In genomic region chr2:191114403-191114886, GRCh38 we compare ENCODE assay signal across 10 cellular contexts. TPM values are rescaled to one million over a fixed set of nuclear protein-coding genes. Genes with fewer than 3 reads are reported as not detected.
DNase-seq lines count a peak whose midpoint lies in the region; ATAC-seq and TF ChIP-seq lines count a peak whose summit lies in the region.
"Had no signal": no experiment of that assay in that cellular context is flagged by ENCODE, and none has a peak within 500 bp of the region (broad histone marks: within the 10 kb centered on the region; RNA-seq: fewer than 3 reads in every experiment).

No MANE protein-coding gene starts in this region.

- peak; percentile 13 for DNase-seq in stimulated activated CD4-positive, alpha-beta T cell treated with anti-CD3 and anti-CD28 coated beads, Interleukin-12 subunit alpha, Interleukin-12 subunit beta, amount 100 ng/mL, for 4 hours
- DNase-seq in stimulated activated CD4-positive, alpha-beta T cell treated with anti-CD3 and anti-CD28 coated beads, Interleukin-4, amount 100 ng/mL, for 1 hour, result no peak
- DNase-seq in T-helper 9 cell (peak; percentile 6), lower lobe of right lung (no peak), GDM1 (lab: John Stamatoyannopoulos, UW) (no peak), NCI-H526 treated with DMSO at 0.1 percent for 48 hours (lab: John Stamatoyannopoulos, UW) (no peak), ureter (ENCODE audit: low spot score) (no peak)
- DNase-seq: DND-41 had no signal

- H3K27ac ChIP-seq in lower lobe of right lung, result no peak overlapping the region
- H3K27ac ChIP-seq: tibial nerve had no signal

- intact Hi-C loops in lower lobe of right lung (cut with DNase I), result no loop called here

- no peak for TF ChIP-seq CTCF in lower lobe of right lung (IDR thresholded peaks at IDR 0.05)

- no peaks in the 10 kb centered on the region for H3K9me3 ChIP-seq in lower lobe of right lung
- H3K9me3 ChIP-seq: tibial nerve had no signal

- ATAC-seq in HG02970 (IDR thresholded peaks at IDR 0.05; ENCODE audit: low FRiP score, unreplicated experiment) (peak; percentile 68), lower lobe of right lung (peak; percentile 39 to 66)

- no peaks in the 10 kb centered on the region for H3K36me3 ChIP-seq in lower lobe of right lung
- H3K36me3 ChIP-seq: tibial nerve had no signal

- H3K27me3 ChIP-seq in lower lobe of right lung (ENCODE audit: low read depth), result no peaks in the 10 kb centered on the region
- H3K27me3 ChIP-seq: tibial nerve had no signal

- no peak overlapping the region for H3K4me3 ChIP-seq in lower lobe of right lung
- H3K4me3 ChIP-seq: tibial nerve had no signal

- H3K4me1 ChIP-seq in lower lobe of right lung, result no peaks in the 10 kb centered on the region

RNA-seq across cellular contexts. Expression of gene STAT4, which starts 36.3 kb away (rescaled TPM):
- total RNA-seq in lower lobe of right lung (5.8 TPM), ureter (5.3 TPM)

Comparison
In these comparisons a context has a peak if more than half of its experiments do, and no peak if none do; other contexts are left out.
1. DNase-seq: peak in stimulated activated CD4-positive, alpha-beta T cell treated with anti-CD3 and anti-CD28 coated beads, Interleukin-12 subunit alpha, Interleukin-12 subunit beta, amount 100 ng/mL, for 4 hours (single experiment) and T-helper 9 cell (single experiment); none in stimulated activated CD4-positive, alpha-beta T cell treated with anti-CD3 and anti-CD28 coated beads, Interleukin-4, amount 100 ng/mL, for 1 hour (single experiment), lower lobe of right lung (single experiment), GDM1 (single experiment), NCI-H526 treated with DMSO at 0.1 percent for 48 hours (single experiment) and ureter (single experiment).